Comparison of ENCODE assay signal across 12 cellular contexts in the genomic region with DNA sequence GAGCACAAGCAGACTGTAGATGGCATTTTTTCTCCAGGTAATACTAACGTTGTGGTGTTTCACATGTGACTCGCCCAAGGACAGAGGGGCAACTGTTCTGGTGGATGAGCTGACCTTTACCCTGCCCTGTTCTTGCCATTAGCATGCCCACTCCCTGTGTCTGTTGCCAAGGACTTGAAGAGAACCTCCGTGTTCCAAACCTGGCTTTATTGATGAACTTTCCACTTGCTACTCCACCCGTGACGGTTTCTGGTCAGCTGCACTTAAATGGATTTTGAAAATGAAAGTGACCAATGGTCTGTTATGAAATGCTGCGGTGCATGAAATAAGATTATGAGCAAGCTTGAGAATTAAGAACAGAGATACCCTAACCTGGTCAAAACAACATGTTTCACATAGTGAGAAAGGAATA. TPM values are rescaled to one million over a fixed set of nuclear protein-coding genes. Genes with fewer than 3 reads are reported as not detected.
DNase-seq lines count a peak whose midpoint lies in the region; ATAC-seq, FAIRE-seq and TF ChIP-seq lines count a peak whose summit lies in the region.
"Had no signal": no experiment of that assay in that cellular context is flagged by ENCODE, and none has a peak within 500 bp of the region (broad histone marks: within the 10 kb centered on the region; RNA-seq: fewer than 3 reads in every experiment).

No MANE protein-coding gene starts in this region.

- no TSS peak for BruUV-seq in HepG2 (replicated peaks; lab: Mats Ljungman, UMichigan)
- BruUV-seq in PC-3 (replicated peaks; lab: Mats Ljungman, UMichigan), result no TSS peak

- no peaks in the 10 kb centered on the region for H3K9me2 ChIP-seq in PC-3 (replicated peaks; ENCODE audit: low read length)

- H3K36me3 ChIP-seq in HepG2 (replicated peaks in 1 of 2; ENCODE audit: control insufficient read depth in 1 of 2, insufficient read depth in 2 of 2, low read length in 2 of 2), result peaks cover 4 to 33% of the 10 kb centered on the region in 2 experiments
- H3K36me3 ChIP-seq in PC-3 (ENCODE audit: low read depth, low read length), result 0 out of 2 replicates have a peak, but pooled peaks cover 4% of the 10 kb centered on the region

- TF ChIP-seq EP300 in HepG2 (IDR thresholded peaks at IDR 0.05; ENCODE audit: low read depth in 2 of 2, low read length in 2 of 2) (no peak), HepG2 (CRISPR knock-in tag; IDR thresholded peaks at IDR 0.05; ENCODE audit: borderline replicate concordance) (no peak)

- DNase-seq in GM12892 (ENCODE audit: insufficient read length), result no peak
- DNase-seq in HepG2 (ENCODE audit: low spot score), result peak; percentile 14
- DNase-seq in cerebellar cortex (ENCODE audit: low spot score), result no peak
- no peak for DNase-seq in hepatic stellate cell (ENCODE audit: low spot score)
- DNase-seq in PC-3, result no peak
- DNase-seq: hippocampal formation, NCI-H226 had no signal

- H4K20me1 ChIP-seq in HepG2 (ENCODE audit: insufficient read depth, low read length) (peaks cover 7% of the 10 kb centered on the region), PC-3 (ENCODE audit: low read length) (no peaks in the 10 kb centered on the region)

- TF ChIP-seq RAD21 in HepG2 (CRISPR knock-in tag; IDR thresholded peaks at IDR 0.05), result no peak

- peak; percentile 50 for ATAC-seq in GM21447 (IDR thresholded peaks at IDR 0.05; ENCODE audit: unreplicated experiment)
- peak; percentile 74 for ATAC-seq in HG03378 (IDR thresholded peaks at IDR 0.05; ENCODE audit: unreplicated experiment)
- ATAC-seq in HepG2, result no peak
- ATAC-seq in PC-3, result no peak
- ATAC-seq in GM21723 (IDR thresholded peaks at IDR 0.05; ENCODE audit: unreplicated experiment), result no peak
- ATAC-seq: natural killer cell treated with Interleukin-12 subunit alpha and Interleukin-12 subunit beta and Interleukin-15 and Interleukin-18, amount 100 ng/mL, for 72 hours had no signal

- H3K27me3 ChIP-seq in HepG2 (ENCODE audit: control insufficient read depth in 1 of 2, insufficient read depth in 2 of 2, low read length in 2 of 2) (no peaks in the 10 kb centered on the region), PC-3 (ENCODE audit: low read length) (no peaks in the 10 kb centered on the region)

- no peaks in the 10 kb centered on the region for H3F3A ChIP-seq in PC-3 (ENCODE audit: low read length, unreplicated experiment)

- H3K4me2 ChIP-seq in HepG2 (ENCODE audit: low read depth, low read length) (no peak overlapping the region), PC-3 (ENCODE audit: low read length) (no peak overlapping the region)

- H3K9ac ChIP-seq in HepG2 (ENCODE audit: insufficient read depth, low read depth, low read length) (no peak overlapping the region), PC-3 (ENCODE audit: low read length) (no peak overlapping the region)

- H2AFZ ChIP-seq in HepG2 (ENCODE audit: low read length) (no peak overlapping the region), PC-3 (ENCODE audit: low read length) (no peak overlapping the region)

- intact Hi-C loops in HepG2 (cut with micrococcal nuclease; ENCODE audit: unreplicated experiment), result loop anchor here (10.0 kb wide), 1 partner anchor 96 kb away; no protein-coding TSS in a partner anchor
- intact Hi-C loops in PC-3 (cut with micrococcal nuclease), result no loop called here

- H3K27ac ChIP-seq in HepG2 (ENCODE audit: extremely low read length, insufficient read depth, low read length) (no peak overlapping the region), PC-3 (ENCODE audit: low read length) (no peak overlapping the region)
- H3K27ac ChIP-seq: coronary artery had no signal

- H3K9me3 ChIP-seq in HepG2 (ENCODE audit: low read length), result no peaks in the 10 kb centered on the region
- no peaks in the 10 kb centered on the region for H3K9me3 ChIP-seq in PC-3 (ENCODE audit: low read length)

- WGBS in HepG2 (ENCODE audit: low lambda C conversion rate), result 88% methylated on average over 6 of the region's 6 CpGs

- in situ Hi-C loops in HepG2 (cut with HindIII; ENCODE audit: extremely low pct_ligation_motif_present, low pct_unique_long_range_greater_than_20kb), result no loop called here

- H3K79me2 ChIP-seq in HepG2 (ENCODE audit: insufficient read depth, low read length), result no peaks in the 10 kb centered on the region
- H3K79me2 ChIP-seq in PC-3 (ENCODE audit: low read length), result no peaks in the 10 kb centered on the region

- no peak for TF ChIP-seq CTCF in HepG2 (CRISPR knock-in tag; IDR thresholded peaks at IDR 0.05)
- no peak for TF ChIP-seq CTCF in PC-3 (conservative IDR thresholded peaks at IDR 0.05; ENCODE audit: low read depth, low read length)

- POLR2A ChIA-PET in HepG2 (lab: Yijun Ruan, JAX) (no interaction called here), PC-3 (lab: Charles Lee; ENCODE audit: unreplicated experiment) (no interaction called here)

- TF ChIP-seq POLR2A in GM12892 (IDR thresholded peaks at IDR 0.05; ENCODE audit: low read depth, low read length) (no peak), HepG2 (IDR thresholded peaks at IDR 0.05; ENCODE audit: insufficient read depth in 1 of 2, low read depth in 2 of 2, low read length in 2 of 2) (no peak)

- no peak overlapping the region for H3K4me3 ChIP-seq in HepG2 (replicated peaks in 1 of 3; ENCODE audit: insufficient read depth in 1 of 3, low read depth in 2 of 3, low read length in 3 of 3)
- H3K4me3 ChIP-seq in PC-3 (ENCODE audit: low read length), result no peak overlapping the region
- H3K4me3 ChIP-seq: coronary artery had no signal

- FAIRE-seq in GM12892 (lab: Jason Lieb, UNC) (peak; percentile 30), HepG2 (lab: Jason Lieb, UNC) (no peak)

- H3K4me1 ChIP-seq in HepG2 (ENCODE audit: insufficient read depth, low read length) (peaks cover 91% of the 10 kb centered on the region), PC-3 (ENCODE audit: insufficient read depth, low read length) (no peaks in the 10 kb centered on the region)

- CTCF ChIA-PET in HepG2 (lab: Yijun Ruan, JAX; ENCODE audit: low intra/inter-chr PET ratio, low total read pairs), result no interaction called here
- CTCF ChIA-PET in PC-3 (lab: Charles Lee), result no interaction called here

TF ChIP-seq in HepG2, 621 proteins besides CTCF, POLR2A, EP300 and RAD21:
- TF ChIP-seq SMC3 (IDR thresholded peaks at IDR 0.05; ENCODE audit: low read length), result no peak
- TF ChIP-seq HNF4A (CRISPR knock-in tag; IDR thresholded peaks at IDR 0.05), result 0 out of 2 replicates have a peak, but pooled peaks have one; percentile 10

RNA-seq across cellular contexts. Expression of a gene that starts 30.4 kb away (rescaled TPM):
- 0.40 TPM for polyA plus RNA-seq in GM12892 (2012; ENCODE audit: missing spikeins)
- not detected in 2 replicates for total RNA-seq in HepG2 (2016; rRNA removed; fragmentation: Illumina TruSeq; extraction: Trizol)
- not detected in 2 replicates for total RNA-seq in HepG2 (2016; cell fraction: cytosol; rRNA removed; fragmentation: Illumina TruSeq; extraction: Trizol; ENCODE audit: low read depth)
- total RNA-seq in HepG2 (2016; cell fraction: insoluble cytoplasmic fraction; rRNA removed; fragmentation: Illumina TruSeq; extraction: Trizol), result not detected in 2 replicates
- total RNA-seq in HepG2 (2016; cell fraction: membrane; rRNA removed; fragmentation: Illumina TruSeq; extraction: Trizol), result not detected in 2 replicates
- total RNA-seq in HepG2 (2016; cell fraction: nucleus; rRNA removed; fragmentation: Illumina TruSeq; extraction: Trizol), result not detected in 2 replicates
- not detected in 2 replicates for polyA plus RNA-seq in HepG2 (2011; rRNA removed)
- not detected in 2 replicates for polyA plus RNA-seq in HepG2 (2011; cell fraction: cytosol; rRNA removed)
- not detected in 2 replicates for polyA plus RNA-seq in HepG2 (2011; cell fraction: nucleus; rRNA removed)
- 0.08 and 0.23 TPM in 2 replicates for polyA plus RNA-seq in HepG2 (2012)
- polyA plus RNA-seq in HepG2 (2016; cell fraction: cytosol; fragmentation: Illumina TruSeq; extraction: Trizol; ENCODE audit: low read depth), result not detected in 2 replicates
- polyA plus RNA-seq in HepG2 (2016; cell fraction: insoluble cytoplasmic fraction; fragmentation: Illumina TruSeq; extraction: Trizol; ENCODE audit: low read depth), result not detected in 2 replicates
- polyA plus RNA-seq in HepG2 (2016; cell fraction: membrane; fragmentation: Illumina TruSeq; extraction: Trizol; ENCODE audit: low read depth), result not detected in 2 replicates
- polyA plus RNA-seq in HepG2 (2016; cell fraction: nucleus; fragmentation: Illumina TruSeq; extraction: Trizol; ENCODE audit: insufficient read depth, low read depth), result not detected in 2 replicates
- not detected in 2 replicates for polyA minus RNA-seq in HepG2 (2011; rRNA and poly(A)+ RNA removed; ENCODE audit: low replicate concordance)
- polyA minus RNA-seq in HepG2 (2011; cell fraction: cytosol; rRNA and poly(A)+ RNA removed), result not detected in 2 replicates
- not detected in 2 replicates for polyA minus RNA-seq in HepG2 (2011; cell fraction: nucleus; rRNA and poly(A)+ RNA removed)
- 0.26 TPM in 1 of 2 replicates, not detected in the other for total RNA-seq in PC-3 (2014; rRNA removed)

Comparison
In these comparisons a context has a peak if more than half of its experiments do, and no peak if none do; other contexts are left out.
1. ATAC-seq: peak in GM21447 (single experiment) and HG03378 (single experiment); none in HepG2 (single experiment), PC-3 (single experiment) and GM21723 (single experiment).